8 cellular contexts compared by ENCODE assay signal in genomic region chr13:50801087-50801931, GRCh38. TPM values are rescaled to one million over a fixed set of nuclear protein-coding genes. Genes with fewer than 3 reads are reported as not detected.
A peak's percentile ranks its signal among the peaks of the same experiment; 100 is the strongest.
DNase-seq lines count a peak whose midpoint lies in the region; ATAC-seq and TF ChIP-seq lines count a peak whose summit lies in the region.

No MANE protein-coding gene starts in this region.

- H3K9me2 ChIP-seq in GM23248 (ENCODE audit: insufficient read depth): 0 out of 2 replicates have a peak, but pooled peaks cover 3% of the 10 kb centered on the region

- H3K27me3 ChIP-seq in GM23248 (replicated peaks; ENCODE audit: insufficient read depth) (no peaks in the 10 kb centered on the region), gastroesophageal sphincter (no peaks in the 10 kb centered on the region), ovary (no peaks in the 10 kb centered on the region), upper lobe of right lung (no peaks in the 10 kb centered on the region)

- no peak overlapping the region for H3K4me2 ChIP-seq in GM23248 (ENCODE audit: unreplicated experiment)

- peak overlapping the region; percentile 65 for H2AFZ ChIP-seq in GM23248

- CTCF ChIA-PET in RWPE1 (lab: Yijun Ruan, JAX): interaction anchor here (0.7 to 1.1 kb wide), 5 partner anchors 170 to 828 kb away, joined by 3 to 6 read pairs (median 3); no protein-coding TSS in a partner anchor

- H3K9ac ChIP-seq in GM23248: no peak overlapping the region

- in situ Hi-C loops in GM23248 (cut with MboI): loop anchor here (10.0 to 25.0 kb wide), 2 partner anchors 717 to 814 kb away; partner anchors contain the start of gene TRIM13

- POLR2A ChIA-PET in RWPE1 (lab: Yijun Ruan, JAX; ENCODE audit: low non-redundant PET): no interaction called here

- H3K4me3 ChIP-seq in GM23248 (no peak overlapping the region), gastroesophageal sphincter (no peak overlapping the region), ovary (no peak overlapping the region), upper lobe of right lung (no peak overlapping the region)

- H3K36me3 ChIP-seq in GM23248 (ENCODE audit: low read depth) (no peaks in the 10 kb centered on the region), gastroesophageal sphincter (no peaks in the 10 kb centered on the region), ovary (no peaks in the 10 kb centered on the region), upper lobe of right lung (no peaks in the 10 kb centered on the region)

- TF ChIP-seq EP300 in gastroesophageal sphincter (IDR thresholded peaks at IDR 0.05): no peak
- no peak for TF ChIP-seq EP300 in ovary (IDR thresholded peaks at IDR 0.05)

- peak; percentile 31; the same call in 1 of the 2 replicates for TF ChIP-seq CTCF in RWPE1 (conservative IDR thresholded peaks at IDR 0.05; ENCODE audit: low read depth)
- peak; percentile 46 to 72 (median 61) for TF ChIP-seq CTCF in gastroesophageal sphincter (IDR thresholded peaks at IDR 0.05)
- TF ChIP-seq CTCF in ovary (IDR thresholded peaks at IDR 0.05): peak in 1 of 3 donors; percentile 8
- TF ChIP-seq CTCF in upper lobe of right lung (IDR thresholded peaks at IDR 0.05): peak; percentile 80

- 42 to 48% methylated on average over 13 of the region's 13 CpGs for WGBS in GM23248 (ENCODE audit: low coverage in 1 of 2, low lambda C conversion rate in 2 of 2, missing lambda C conversion rate in 2 of 2), 2 experiments
- 29 to 64% methylated on average over 7 to 13 of the region's 13 CpGs for WGBS in gastroesophageal sphincter (ENCODE audit: low coverage in 1 of 2), 2 donors
- WGBS in ovary, 3 donors: 32 to 38% (median 32%) methylated on average over 13 of the region's 13 CpGs

- intact Hi-C loops in ovary (cut with DNase I) (loop anchor here in 1 of 4 donors (10.0 kb wide), 1 partner anchor 827 kb away; no protein-coding TSS in a partner anchor), upper lobe of right lung (cut with DNase I) (no loop called here)

- H3K9me3 ChIP-seq in GM23248 (ENCODE audit: low read depth): no peaks in the 10 kb centered on the region
- peaks cover 0 to 11% (median 0%) of the 10 kb centered on the region in 3 donors for H3K9me3 ChIP-seq in gastroesophageal sphincter
- H3K9me3 ChIP-seq in ovary: no peaks in the 10 kb centered on the region
- H3K9me3 ChIP-seq in upper lobe of right lung: no peaks in the 10 kb centered on the region

- TF ChIP-seq POLR2A in gastroesophageal sphincter (IDR thresholded peaks at IDR 0.05) (no peak), ovary (IDR thresholded peaks at IDR 0.05) (no peak)

- no peaks in the 10 kb centered on the region for H3K79me2 ChIP-seq in GM23248 (ENCODE audit: insufficient read depth)

- peaks cover 28% of the 10 kb centered on the region for H3K4me1 ChIP-seq in GM23248 (ENCODE audit: insufficient read depth)
- peaks cover 0 to 14% (median 6%) of the 10 kb centered on the region in 3 donors for H3K4me1 ChIP-seq in gastroesophageal sphincter
- no peaks in the 10 kb centered on the region for H3K4me1 ChIP-seq in ovary (ENCODE audit: insufficient read depth)
- H3K4me1 ChIP-seq in upper lobe of right lung: peaks cover 13% of the 10 kb centered on the region

- H3K27ac ChIP-seq in GM23248 (no peak overlapping the region), RWPE1 (no peak overlapping the region), gastroesophageal sphincter (no peak overlapping the region), ovary (no peak overlapping the region), upper lobe of right lung (no peak overlapping the region)

- no peaks in the 10 kb centered on the region for H4K20me1 ChIP-seq in GM23248 (ENCODE audit: insufficient read depth)

- H3F3A ChIP-seq in GM23248 (ENCODE audit: insufficient read depth): no peaks in the 10 kb centered on the region

- ATAC-seq in gastroesophageal sphincter (peak; percentile 63), upper lobe of right lung (peak; percentile 99)

- DNase-seq in GDM1 (lab: John Stamatoyannopoulos, UW) (peak; percentile 84), GM23248 (peak; percentile 82), Kasumi-1 (lab: John Stamatoyannopoulos, UW) (peak; percentile 62 to 83), RWPE1 (ENCODE audit: low spot score) (peak; percentile 52), ovary (peak in 4 of 5 donors; percentile 12 to 47 (median 20)), upper lobe of right lung (no peak)
- DNase-seq in activated effector memory CD4-positive, alpha-beta T cell treated with anti-CD3 and anti-CD28 coated beads, Interleukin-2, amount 50 U/mL, for 16 hours: peak; percentile 78

RNA-seq across cellular contexts. Expression of gene DLEU7, which starts 42.2 kb away (rescaled TPM):
- not detected in 2 replicates for total RNA-seq in GM23248 (2014; rRNA removed; shearing (Covaris generic))
- polyA plus RNA-seq in GM23248 (2016; fragmentation: Nextera tagmentation; extraction: Ambion mirVana): not detected in 2 replicates
- total RNA-seq in gastroesophageal sphincter: 1 to 10 TPM in 1 of 4 donors, not detected in 3; 1.1 TPM
- total RNA-seq in ovary: under 1 TPM in 4 of 7 donors, not detected in 3; 0.12 to 0.65 (median 0.28) TPM
- polyA plus RNA-seq in ovary: under 1 TPM; 0.05 to 0.28 TPM
- 1.6 TPM for total RNA-seq in upper lobe of right lung
